1 cellular context compared by ENCODE assay signal in the genomic region with DNA sequence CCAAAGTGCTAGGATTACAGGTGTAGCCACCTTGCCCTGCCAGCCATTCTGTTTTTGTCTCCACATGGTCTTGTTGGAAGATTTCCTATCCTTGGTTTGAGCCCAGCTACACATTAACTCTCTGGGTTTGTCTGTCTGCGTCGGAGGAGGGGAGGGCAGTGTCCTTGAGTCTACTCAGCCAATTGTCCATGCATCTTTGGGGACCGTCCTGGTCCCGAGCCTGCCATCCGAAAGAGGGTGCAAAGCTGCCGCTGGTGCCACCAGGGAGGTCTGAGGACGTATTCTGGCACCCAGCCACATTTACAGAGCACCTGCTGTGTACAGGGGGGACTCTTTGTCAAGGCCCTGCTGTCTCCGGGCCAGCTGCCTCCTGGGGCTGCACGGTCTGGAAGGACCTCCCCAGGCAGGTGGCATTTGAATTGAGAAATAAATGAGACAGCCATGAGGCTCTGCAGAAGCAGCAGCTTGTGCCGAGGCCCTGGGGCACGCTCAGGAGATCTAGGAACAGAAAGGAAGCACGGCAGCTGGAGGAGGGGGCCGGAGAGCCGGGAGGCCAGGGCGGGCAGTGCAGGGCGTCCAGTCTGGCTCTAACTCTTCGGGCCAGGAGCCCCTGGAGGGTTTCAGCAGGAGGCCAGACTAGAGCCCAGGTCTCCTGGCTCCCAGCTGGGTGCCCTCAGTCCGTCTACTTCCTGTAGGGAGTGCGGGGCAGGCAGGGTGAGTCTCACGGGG.
TF ChIP-seq lines count a peak whose summit lies in the region.

No MANE protein-coding gene starts in this region.

TF ChIP-seq in HepG2, 621 proteins besides CTCF, POLR2A, EP300 and RAD21 (continued from another document and continues in another):
- TF ChIP-seq, protein P1, sequence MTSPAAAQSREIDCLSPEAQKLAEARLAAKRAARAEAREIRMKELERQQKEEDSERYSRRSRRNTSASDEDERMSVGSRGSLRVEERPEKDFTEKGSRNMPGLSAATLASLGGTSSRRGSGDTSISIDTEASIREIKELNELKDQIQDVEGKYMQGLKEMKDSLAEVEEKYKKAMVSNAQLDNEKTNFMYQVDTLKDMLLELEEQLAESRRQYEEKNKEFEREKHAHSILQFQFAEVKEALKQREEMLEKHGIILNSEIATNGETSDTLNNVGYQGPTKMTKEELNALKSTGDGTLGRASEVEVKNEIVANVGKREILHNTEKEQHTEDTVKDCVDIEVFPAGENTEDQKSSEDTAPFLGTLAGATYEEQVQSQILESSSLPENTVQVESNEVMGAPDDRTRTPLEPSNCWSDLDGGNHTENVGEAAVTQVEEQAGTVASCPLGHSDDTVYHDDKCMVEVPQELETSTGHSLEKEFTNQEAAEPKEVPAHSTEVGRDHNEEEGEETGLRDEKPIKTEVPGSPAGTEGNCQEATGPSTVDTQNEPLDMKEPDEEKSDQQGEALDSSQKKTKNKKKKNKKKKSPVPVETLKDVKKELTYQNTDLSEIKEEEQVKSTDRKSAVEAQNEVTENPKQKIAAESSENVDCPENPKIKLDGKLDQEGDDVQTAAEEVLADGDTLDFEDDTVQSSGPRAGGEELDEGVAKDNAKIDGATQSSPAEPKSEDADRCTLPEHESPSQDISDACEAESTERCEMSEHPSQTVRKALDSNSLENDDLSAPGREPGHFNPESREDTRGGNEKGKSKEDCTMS (CRISPR knock-in tag; conservative IDR thresholded peaks at IDR 0.05) = no peak
- peak; percentile 58; the same call in 1 of the 2 replicates for TF ChIP-seq ZNF138 (CRISPR knock-in tag; IDR thresholded peaks at IDR 0.05; ENCODE audit: low read depth)
- TF ChIP-seq NR3C1 (CRISPR knock-in tag; IDR thresholded peaks at IDR 0.05) = no peak
- TF ChIP-seq ZNF687 (CRISPR knock-in tag; IDR thresholded peaks at IDR 0.05) = peak; percentile 43
- 0 out of 2 replicates have a peak, but pooled peaks have one; percentile 41 for TF ChIP-seq AFF4 (CRISPR knock-in tag; IDR thresholded peaks at IDR 0.05)
- TF ChIP-seq ZNF333 (CRISPR knock-in tag; IDR thresholded peaks at IDR 0.05; ENCODE audit: borderline replicate concordance) = no peak; the same call in 1 of the 2 replicates
- no peak for TF ChIP-seq MED13 (CRISPR knock-in tag; IDR thresholded peaks at IDR 0.05)
- TF ChIP-seq RCOR2 (CRISPR knock-in tag; IDR thresholded peaks at IDR 0.05) = no peak
- TF ChIP-seq ZNF10 (CRISPR knock-in tag; IDR thresholded peaks at IDR 0.05; ENCODE audit: borderline replicate concordance, low read depth) = no peak
- TF ChIP-seq MEIS1 (CRISPR knock-in tag; IDR thresholded peaks at IDR 0.05; ENCODE audit: borderline replicate concordance) = no peak
- TF ChIP-seq BHLHE40 (IDR thresholded peaks at IDR 0.05; ENCODE audit: low read length) = no peak
- TF ChIP-seq ZNF7 (CRISPR knock-in tag; IDR thresholded peaks at IDR 0.05) = peak; percentile 74; the same call in 1 of the 2 replicates
- TF ChIP-seq SIN3A (IDR thresholded peaks at IDR 0.05; ENCODE audit: borderline replicate concordance, low read depth, low read length) = 0 out of 2 replicates have a peak, but pooled peaks have one; percentile 22
- no peak for TF ChIP-seq POGK (CRISPR knock-in tag; conservative IDR thresholded peaks at IDR 0.05)
- TF ChIP-seq HOXA7 (CRISPR knock-in tag; IDR thresholded peaks at IDR 0.05) = no peak
- TF ChIP-seq REST (IDR thresholded peaks at IDR 0.05; ENCODE audit: borderline replicate concordance in 1 of 2, low read depth in 1 of 2, low read length in 2 of 2) = no peak
- TF ChIP-seq CBX5 (CRISPR knock-in tag; IDR thresholded peaks at IDR 0.05; ENCODE audit: borderline replicate concordance) = no peak
- peak; percentile 30; the same call in 1 of the 2 replicates for TF ChIP-seq SALL1 (CRISPR knock-in tag; IDR thresholded peaks at IDR 0.05)
- TF ChIP-seq POLR2G (IDR thresholded peaks at IDR 0.05; ENCODE audit: low read depth, low read length) = no peak
- 0 out of 2 replicates have a peak, but pooled peaks have one; percentile 11 for TF ChIP-seq MIXL1 (CRISPR knock-in tag; IDR thresholded peaks at IDR 0.05)
- no peak for TF ChIP-seq ZNF556 (CRISPR knock-in tag; IDR thresholded peaks at IDR 0.05; ENCODE audit: borderline replicate concordance)
- no peak for TF ChIP-seq WIZ (CRISPR knock-in tag; IDR thresholded peaks at IDR 0.05)
- no peak for TF ChIP-seq MYC (CRISPR knock-in tag; IDR thresholded peaks at IDR 0.05; ENCODE audit: borderline replicate concordance)
- no peak; the same call in 1 of the 2 replicates for TF ChIP-seq ZNF281 (CRISPR knock-in tag; IDR thresholded peaks at IDR 0.05; ENCODE audit: borderline replicate concordance)
- no peak for TF ChIP-seq SPEN (CRISPR knock-in tag; IDR thresholded peaks at IDR 0.05; ENCODE audit: low read depth)
- no peak for TF ChIP-seq ZKSCAN5 (CRISPR knock-in tag; IDR thresholded peaks at IDR 0.05)
- no peak for TF ChIP-seq ZSCAN22 (CRISPR knock-in tag; IDR thresholded peaks at IDR 0.05)
- TF ChIP-seq CCDC6 (CRISPR knock-in tag; IDR thresholded peaks at IDR 0.05) = no peak
- no peak for TF ChIP-seq SP140L (CRISPR knock-in tag; IDR thresholded peaks at IDR 0.05; ENCODE audit: borderline replicate concordance)
- no peak for TF ChIP-seq CC2D1A (CRISPR knock-in tag; IDR thresholded peaks at IDR 0.05)
- TF ChIP-seq, protein P2, sequence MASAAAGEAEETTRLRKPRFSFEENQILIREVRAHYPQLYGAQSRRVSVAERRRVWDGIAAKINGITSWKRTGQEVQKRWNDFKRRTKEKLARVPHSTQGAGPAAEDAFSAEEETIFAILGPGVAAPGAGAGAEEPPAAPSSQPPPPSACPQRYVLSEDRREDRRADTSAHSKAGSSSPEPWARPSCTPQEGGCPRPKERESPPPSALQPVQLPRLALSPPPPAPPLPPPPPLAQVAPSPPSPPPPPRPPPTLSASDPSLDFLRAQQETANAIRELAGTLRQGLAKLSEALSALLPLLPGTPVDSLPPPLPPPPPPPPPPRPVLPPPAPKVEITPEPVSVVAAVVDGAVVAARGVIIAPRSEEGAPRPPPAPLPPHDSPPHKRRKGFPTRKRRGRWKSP (CRISPR knock-in tag; IDR thresholded peaks at IDR 0.05) = no peak
- no peak for TF ChIP-seq KAT7 (CRISPR knock-in tag; IDR thresholded peaks at IDR 0.05; ENCODE audit: borderline replicate concordance)
